17 cellular contexts compared by ENCODE assay signal in genomic region chr2:171362396-171362795, GRCh38.
DNase-seq lines count a peak whose midpoint lies in the region; ATAC-seq, FAIRE-seq and TF ChIP-seq lines count a peak whose summit lies in the region.
"Had no signal": no experiment of that assay in that cellular context is flagged by ENCODE, and none has a peak within 500 bp of the region (broad histone marks: within the 10 kb centered on the region; RNA-seq: fewer than 3 reads in every experiment).

No MANE protein-coding gene starts in this region.

- TF ChIP-seq EP300 in K562 (IDR thresholded peaks at IDR 0.05; ENCODE audit: low read length) = no peak

- no peaks in the 10 kb centered on the region; the same call in 1 of the 2 replicates for H3K36me3 ChIP-seq in Caco-2 (ENCODE audit: control insufficient read depth, insufficient read depth, low read length)
- H3K36me3 ChIP-seq in Loucy (ENCODE audit: insufficient read depth, low read length) = 0 out of 2 replicates have a peak, but pooled peaks cover 4% of the 10 kb centered on the region
- H3K36me3 ChIP-seq in K562 (ENCODE audit: control insufficient read depth, insufficient read depth, low read length) = peaks cover 10% of the 10 kb centered on the region; the same call in 2 of the 3 replicates
- H3K36me3 ChIP-seq in osteoblast (ENCODE audit: insufficient read depth, low read length) = no peaks in the 10 kb centered on the region

- no peaks in the 10 kb centered on the region for H3K9me2 ChIP-seq in Loucy (replicated peaks; ENCODE audit: low read depth, low read length)

- BruUV-seq in Caco-2 (replicated peaks; lab: Mats Ljungman, UMichigan) = no TSS peak
- BruUV-seq in K562 (replicated peaks; lab: Mats Ljungman, UMichigan) = no TSS peak

- no peaks in the 10 kb centered on the region for H3K9me1 ChIP-seq in K562 (ENCODE audit: control insufficient read depth, insufficient read depth, low read length)

- no peak for TF ChIP-seq RAD21 in K562 (CRISPR knock-in tag; conservative IDR thresholded peaks at IDR 0.05 in 1 of 2, IDR thresholded peaks at IDR 0.05 in 1 of 2)

- no peaks in the 10 kb centered on the region for H3F3A ChIP-seq in Loucy (ENCODE audit: low read depth)

- no peaks in the 10 kb centered on the region for H3K27me3 ChIP-seq in Caco-2 (replicated peaks; ENCODE audit: control insufficient read depth, insufficient read depth, low read length)
- H3K27me3 ChIP-seq in Loucy (ENCODE audit: insufficient read depth, low read length, poor library complexity, severe bottlenecking) = no peaks in the 10 kb centered on the region
- no peaks in the 10 kb centered on the region for H3K27me3 ChIP-seq in K562 (ENCODE audit: control insufficient read depth in 2 of 2, insufficient read depth in 2 of 2, low read length in 2 of 2)
- H3K27me3 ChIP-seq in osteoblast (ENCODE audit: insufficient read depth, low read length) = no peaks in the 10 kb centered on the region

- no peaks in the 10 kb centered on the region for H4K20me1 ChIP-seq in Loucy (ENCODE audit: insufficient read depth, low read length, poor library complexity, severe bottlenecking)
- H4K20me1 ChIP-seq in K562 (replicated peaks; ENCODE audit: control insufficient read depth, insufficient read depth, low read length) = no peaks in the 10 kb centered on the region
- no peaks in the 10 kb centered on the region for H4K20me1 ChIP-seq in osteoblast (ENCODE audit: insufficient read depth, low read length)

- H3K4me1 Mint-ChIP-seq in Caco-2 (ENCODE audit: low read depth, unreplicated experiment) (no peaks in the 10 kb centered on the region), osteocyte (ENCODE audit: unreplicated experiment) (no peaks in the 10 kb centered on the region)

- H3K9me3 Mint-ChIP-seq in Caco-2 (ENCODE audit: unreplicated experiment) (peaks cover 22% of the 10 kb centered on the region), osteocyte (ENCODE audit: unreplicated experiment) (peaks cover 21% of the 10 kb centered on the region)

- H3K4me3 Mint-ChIP-seq in Caco-2 (ENCODE audit: unreplicated experiment) (no peak overlapping the region), osteocyte (ENCODE audit: unreplicated experiment) (no peak overlapping the region)
- H3K4me3 Mint-ChIP-seq: CD4-positive, alpha-beta memory T cell; GM23338; H9; HFFc6 had no signal

- no peaks in the 10 kb centered on the region for H3K79me2 ChIP-seq in Loucy (ENCODE audit: insufficient read depth, low read length)
- H3K79me2 ChIP-seq in K562 (ENCODE audit: control insufficient read depth, insufficient read depth, low read length) = no peaks in the 10 kb centered on the region
- no peaks in the 10 kb centered on the region for H3K79me2 ChIP-seq in osteoblast (ENCODE audit: insufficient read depth, low read length)

- H3K9me3 ChIP-seq in Caco-2 = peaks cover 6% of the 10 kb centered on the region
- peaks cover 17% of the 10 kb centered on the region for H3K9me3 ChIP-seq in Loucy (ENCODE audit: insufficient read depth, low read depth, low read length)
- H3K9me3 ChIP-seq in K562 (replicated peaks; ENCODE audit: control insufficient read depth, insufficient read depth, low read depth, low read length) = no peaks in the 10 kb centered on the region
- no peaks in the 10 kb centered on the region for H3K9me3 ChIP-seq in osteoblast (ENCODE audit: low read depth, low read length)

- TF ChIP-seq CTCF in Caco-2 (IDR thresholded peaks at IDR 0.05; ENCODE audit: insufficient read depth in 1 of 2, low read depth in 1 of 2, low read length in 1 of 2, severe bottlenecking in 1 of 2, unreplicated experiment in 1 of 2) = no peak
- no peak for TF ChIP-seq CTCF in Loucy (conservative IDR thresholded peaks at IDR 0.05; ENCODE audit: low read length)
- no peak for TF ChIP-seq CTCF in K562 (IDR thresholded peaks at IDR 0.05 in 2 of 3, conservative IDR thresholded peaks at IDR 0.05 in 1 of 3; ENCODE audit: insufficient read depth in 2 of 3, low read depth in 1 of 3, low read length in 3 of 3)
- TF ChIP-seq CTCF in osteoblast (IDR thresholded peaks at IDR 0.05; ENCODE audit: extremely low read depth, low read depth, low read length) = no peak
- no peak for TF ChIP-seq CTCF in osteocyte (IDR thresholded peaks at IDR 0.05)

- no peak for FAIRE-seq in K562 (lab: Jason Lieb, UNC)

- H3K27ac Mint-ChIP-seq in Caco-2 (ENCODE audit: unreplicated experiment) (peak overlapping the region; percentile 11), osteocyte (ENCODE audit: unreplicated experiment) (no peak overlapping the region)
- H3K27ac Mint-ChIP-seq: GM23338, HFFc6 had no signal

- H3K36me3 Mint-ChIP-seq in Caco-2 (ENCODE audit: insufficient read depth, unreplicated experiment) (no peaks in the 10 kb centered on the region), osteocyte (ENCODE audit: unreplicated experiment) (peaks cover 18% of the 10 kb centered on the region)

- H3K4me3 ChIP-seq in Caco-2 (ENCODE audit: low read depth, low read length) (no peak overlapping the region), Loucy (ENCODE audit: low read length, poor library complexity, severe bottlenecking) (no peak overlapping the region), K562 (no peak overlapping the region), osteoblast (ENCODE audit: insufficient read depth, low read length) (no peak overlapping the region)
- H3K4me3 ChIP-seq: GM23338 had no signal

- H3K27ac ChIP-seq in K562 (ENCODE audit: extremely low read depth, low read depth, low read length) (no peak overlapping the region), osteoblast (ENCODE audit: low read depth, low read length) (no peak overlapping the region)

- TF ChIP-seq POLR2A in K562 (conservative IDR thresholded peaks at IDR 0.05) = no peak

- H3K4me2 ChIP-seq in Loucy (ENCODE audit: low read depth, low read length, poor library complexity, severe bottlenecking) = peak overlapping the region; percentile 31
- no peak overlapping the region for H3K4me2 ChIP-seq in K562 (ENCODE audit: insufficient read depth, low read length)
- no peak overlapping the region for H3K4me2 ChIP-seq in osteoblast (ENCODE audit: insufficient read depth, low read length)
- H3K4me2 ChIP-seq: GM23338 had no signal

- CTCF ChIA-PET in Caco-2 (lab: Charles Lee) = interaction anchor here (1.4 kb wide), 1 partner anchor 54 kb away, joined by 3 read pairs; no protein-coding TSS in a partner anchor
- CTCF ChIA-PET in K562 (lab: Yijun Ruan, JAX; ENCODE audit: low intra/inter-chr PET ratio) = no interaction called here

- POLR2A ChIA-PET in Caco-2 (lab: Charles Lee) = no interaction called here
- POLR2A ChIA-PET in K562 (lab: Yijun Ruan, JAX) = interaction anchor here (0.6 to 0.7 kb wide), 2 partner anchors 348 to 809 kb away, joined by 3 read pairs; no protein-coding TSS in a partner anchor

- intact Hi-C loops in Caco-2 (cut with micrococcal nuclease; ENCODE audit: unreplicated experiment) (no loop called here), K562 (cut with micrococcal nuclease) (no loop called here), posterior vena cava (cut with DNase I) (no loop called here)

- no peak for ATAC-seq in K562
- ATAC-seq: GM23338, HCT116 had no signal

- DNase-seq in Caco-2 (no peak), K562 (ENCODE audit: extremely low read depth in 1 of 4, low spot score in 3 of 4) (no peak), osteoblast (ENCODE audit: insufficient read length, low spot score, missing footprints) (peak; percentile 18), osteocyte (ENCODE audit: extremely low spot score, unreplicated experiment) (no peak), SHP77 (lab: John Stamatoyannopoulos, UW) (no peak), posterior vena cava (ENCODE audit: low spot score) (no peak)
- DNase-seq: 8988T; C1 segment of cervical spinal cord; CD4-positive, alpha-beta memory T cell; COR-L47; DMS79; EL; H9; HFFc6 had no signal

- peak overlapping the region; percentile 48; the same call in 1 of the 2 replicates for H2AFZ ChIP-seq in Loucy (ENCODE audit: low read length)
- no peak overlapping the region for H2AFZ ChIP-seq in K562 (ENCODE audit: low read depth, low read length)
- no peak overlapping the region for H2AFZ ChIP-seq in osteoblast (ENCODE audit: low read length)
- H2AFZ ChIP-seq: GM23338 had no signal

- no peak overlapping the region for H3K9ac ChIP-seq in Loucy (ENCODE audit: low read depth, low read length, poor library complexity, severe bottlenecking)
- no peak overlapping the region for H3K9ac ChIP-seq in K562 (ENCODE audit: insufficient read depth in 1 of 2, low read depth in 2 of 2, low read length in 2 of 2)

- WGBS in K562 (ENCODE audit: insufficient coverage, low coverage, missing lambda C conversion rate) = 78% methylated on average over 2 of the region's 2 CpGs

- no peaks in the 10 kb centered on the region for H3K4me1 ChIP-seq in Caco-2
- H3K4me1 ChIP-seq in Loucy (ENCODE audit: insufficient read depth, low read length, poor library complexity, severe bottlenecking) = peaks cover 33% of the 10 kb centered on the region
- no peaks in the 10 kb centered on the region for H3K4me1 ChIP-seq in K562 (replicated peaks in 1 of 2; ENCODE audit: control insufficient read depth in 2 of 2, insufficient read depth in 2 of 2, low read length in 2 of 2)
- no peaks in the 10 kb centered on the region for H3K4me1 ChIP-seq in osteoblast (ENCODE audit: insufficient read depth, low read length)

- in situ Hi-C loops in K562 (cut with MboI) = no loop called here

- H3K27me3 Mint-ChIP-seq in Caco-2 (ENCODE audit: insufficient read depth, unreplicated experiment) = no peaks in the 10 kb centered on the region
- H3K27me3 Mint-ChIP-seq in osteocyte (ENCODE audit: unreplicated experiment) = no peaks in the 10 kb centered on the region
- H3K27me3 Mint-ChIP-seq: CD4-positive, alpha-beta memory T cell had no signal

TF ChIP-seq in K562, 482 proteins besides CTCF, POLR2A, EP300 and RAD21:
- peak; percentile 57; the same call in 1 of the 2 replicates for TF ChIP-seq ZC3H11A (IDR thresholded peaks at IDR 0.05; ENCODE audit: low read depth, low read length)
- no peak for TF ChIP-seq DNMT1 (IDR thresholded peaks at IDR 0.05)
